ENCODE assay signal across 8 cellular contexts in the genomic region with DNA sequence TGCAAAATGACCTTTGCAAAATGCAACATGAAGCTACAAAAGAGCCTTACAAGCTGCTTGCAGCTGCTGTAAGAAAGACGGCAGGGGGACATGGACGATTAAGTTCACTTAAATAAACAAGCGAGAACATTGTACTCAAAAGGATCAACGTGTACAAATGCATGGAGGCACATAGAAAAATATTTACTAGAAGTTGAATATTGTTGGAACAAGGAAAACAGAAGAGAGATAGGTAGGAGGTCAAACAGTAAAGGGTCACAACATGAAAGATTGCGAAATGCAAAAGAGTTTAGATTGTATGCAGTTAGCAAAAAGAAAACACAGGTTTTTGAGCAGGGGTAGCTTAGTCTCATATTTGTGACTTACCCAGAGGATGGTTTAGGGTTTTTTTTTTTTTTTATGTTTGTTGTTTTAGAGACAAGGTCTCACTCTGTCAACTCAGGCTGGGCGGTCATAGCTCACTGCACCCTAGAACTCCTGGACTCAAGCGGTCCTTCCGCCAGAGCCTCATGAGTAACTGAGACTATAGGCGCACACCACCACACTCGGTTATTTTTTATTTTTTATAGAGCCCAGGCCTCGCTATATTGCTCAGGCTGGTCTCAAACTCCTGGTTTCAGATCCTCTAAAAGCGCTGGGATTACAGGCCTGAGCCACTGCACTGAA. TPM values are rescaled to one million over a fixed set of nuclear protein-coding genes. Genes with fewer than 3 reads are reported as not detected.
DNase-seq lines count a peak whose midpoint lies in the region; ATAC-seq and TF ChIP-seq lines count a peak whose summit lies in the region.

No MANE protein-coding gene starts in this region.

- peaks cover 2 to 5% of the 10 kb centered on the region in 2 donors for H3K36me3 Mint-ChIP-seq in activated T-cell treated with anti-CD3 and anti-CD28 coated beads, Interleukin-2, amount 50 U/mL, for 72 hours (ENCODE audit: insufficient read depth in 2 of 2)

- peak overlapping the region; percentile 97 for H3K27ac Mint-ChIP-seq in activated T-cell treated with anti-CD3 and anti-CD28 coated beads, Interleukin-2, amount 50 U/mL, for 72 hours

- 96% methylated on average over 12 of the region's 12 CpGs for WGBS in thymus

- peak overlapping the region; percentile 86 to 99 for H3K4me3 Mint-ChIP-seq in activated T-cell treated with anti-CD3 and anti-CD28 coated beads, Interleukin-2, amount 50 U/mL, for 72 hours

- peaks cover 16% of the 10 kb centered on the region for H3K4me1 Mint-ChIP-seq in activated T-cell treated with anti-CD3 and anti-CD28 coated beads, Interleukin-2, amount 50 U/mL, for 72 hours (ENCODE audit: low read depth)

- H3K79me2 ChIP-seq in OCI-LY7 (ENCODE audit: insufficient read depth, low read depth, low read length), result peaks cover 8% of the 10 kb centered on the region

- H3K4me3 ChIP-seq in OCI-LY7 (ENCODE audit: low read depth, low read length, poor library complexity, severe bottlenecking) (peak overlapping the region; percentile 92), iPS-15b (ENCODE audit: low read depth, low read length) (peak overlapping the region; percentile 58), thymus (ENCODE audit: low read length) (peak overlapping the region; percentile 61)

- H3K9ac ChIP-seq in iPS-15b (ENCODE audit: low read depth, low read length), result no peak overlapping the region

- no peaks in the 10 kb centered on the region for H3K9me2 ChIP-seq in OCI-LY7 (ENCODE audit: insufficient read depth, low read length)

- ATAC-seq in activated T-cell treated with anti-CD3 and anti-CD28 coated beads, Interleukin-2, amount 50 U/mL, for 72 hours (replicated peaks in 1 of 2), result no peak
- no peak for ATAC-seq in GM21528 (IDR thresholded peaks at IDR 0.05; ENCODE audit: low FRiP score, unreplicated experiment)

- H4K20me1 ChIP-seq in OCI-LY7 (ENCODE audit: insufficient read depth, low read length), result no peaks in the 10 kb centered on the region

- H3K9me3 ChIP-seq in OCI-LY7 (ENCODE audit: low read length) (no peaks in the 10 kb centered on the region), iPS-15b (ENCODE audit: control insufficient read depth, insufficient read depth, low read length) (no peaks in the 10 kb centered on the region), thymus (ENCODE audit: control insufficient read depth) (no peaks in the 10 kb centered on the region)

- H3K4me1 ChIP-seq in OCI-LY7 (ENCODE audit: insufficient read depth, low read length, poor library complexity, severe bottlenecking) (peaks cover 13% of the 10 kb centered on the region), iPS-15b (ENCODE audit: control insufficient read depth, insufficient read depth, low read length) (no peaks in the 10 kb centered on the region), thymus (ENCODE audit: control insufficient read depth, insufficient read depth, low read length) (peaks cover 3% of the 10 kb centered on the region)

- peaks cover 5% of the 10 kb centered on the region for H3K27me3 Mint-ChIP-seq in activated T-cell treated with anti-CD3 and anti-CD28 coated beads, Interleukin-2, amount 50 U/mL, for 72 hours (ENCODE audit: low read depth)

- CTCF ChIA-PET in OCI-LY7 (lab: Charles Lee; ENCODE audit: unreplicated experiment), result no interaction called here

- DNase-seq in activated T-cell treated with anti-CD3 and anti-CD28 coated beads, Interleukin-2, amount 50 U/mL, for 72 hours, result no peak
- DNase-seq in activated T-cell treated with anti-CD3 and anti-CD28 coated beads for 4 hours, result no peak
- no peak for DNase-seq in OCI-LY7 (ENCODE audit: low spot score)
- DNase-seq in RPMI8226, result no peak
- no peak for DNase-seq in putamen (ENCODE audit: low spot score)

- intact Hi-C loops in OCI-LY7 (cut with micrococcal nuclease; ENCODE audit: unreplicated experiment), result loop anchor here (10.0 kb wide), 1 partner anchor 361 kb away; a partner anchor contains a TSS

- H2AFZ ChIP-seq in OCI-LY7 (ENCODE audit: low read length), result peak overlapping the region; percentile 93; the same call in 1 of the 2 replicates

- H3K36me3 ChIP-seq in OCI-LY7 (ENCODE audit: insufficient read depth, low read length) (peaks cover 10% of the 10 kb centered on the region), iPS-15b (ENCODE audit: control insufficient read depth, insufficient read depth, low read length) (peaks cover 3% of the 10 kb centered on the region), thymus (ENCODE audit: control insufficient read depth, insufficient read depth) (peaks cover 3% of the 10 kb centered on the region)

- H3K4me2 ChIP-seq in OCI-LY7 (ENCODE audit: low read length), result peak overlapping the region; percentile 94

- TF ChIP-seq CTCF in OCI-LY7 (conservative IDR thresholded peaks at IDR 0.05; ENCODE audit: low read length), result no peak

- no peaks in the 10 kb centered on the region for H3K9me3 Mint-ChIP-seq in activated T-cell treated with anti-CD3 and anti-CD28 coated beads, Interleukin-2, amount 50 U/mL, for 72 hours

- no TSS peak for BruUV-seq in OCI-LY7 (replicated peaks; lab: Mats Ljungman, UMichigan)

- POLR2A ChIA-PET in OCI-LY7 (lab: Charles Lee), result interaction anchor here (0.5 to 0.7 kb wide), 4 partner anchors 95 to 898 kb away, joined by 3 read pairs; no protein-coding TSS in a partner anchor

- H3K27ac ChIP-seq in OCI-LY7 (ENCODE audit: low read depth, low read length, poor library complexity, severe bottlenecking) (peak overlapping the region; percentile 88), thymus (ENCODE audit: low read depth) (peak overlapping the region; percentile 96)

- H3K27me3 ChIP-seq in iPS-15b (ENCODE audit: control insufficient read depth, insufficient read depth, low read length) (no peaks in the 10 kb centered on the region), thymus (ENCODE audit: control insufficient read depth, insufficient read depth) (no peaks in the 10 kb centered on the region)

RNA-seq across cellular contexts. Expression of a gene that starts 1.4 kb away (rescaled TPM):
- total RNA-seq in activated T-cell treated with anti-CD3 and anti-CD28 coated beads, Interleukin-2, amount 50 U/mL, for 72 hours, result 10 to 100 TPM; 53.6 to 59.7 TPM
- total RNA-seq in OCI-LY7 (2014; rRNA removed; shearing (Covaris generic)), result 29.7 and 47.0 TPM in 2 replicates
- 41.5 and 44.2 TPM in 2 replicates for total RNA-seq in OCI-LY7 (2022)
- polyA plus RNA-seq in thymus, result 14.0 TPM
